In genomic region chr6:144989319-144990099, GRCh38 we compare ENCODE assay signal across 32 cellular contexts.
A peak's percentile ranks its signal among the peaks of the same experiment; 100 is the strongest.
DNase-seq lines count a peak whose midpoint lies in the region; ATAC-seq and TF ChIP-seq lines count a peak whose summit lies in the region.
"Had no signal": no experiment of that assay in that cellular context is flagged by ENCODE, and none has a peak within 500 bp of the region (broad histone marks: within the 10 kb centered on the region; RNA-seq: fewer than 3 reads in every experiment).

No MANE protein-coding gene starts in this region.

- H3K4me1 Mint-ChIP-seq in CD14-positive monocyte: peaks cover 2% of the 10 kb centered on the region
- H3K4me1 Mint-ChIP-seq: stimulated activated naive B cell treated with anti-CD40 and anti-IgM and Interleukin-4, amounts not matched to agents 10 μg/mL and 1 μg/mL and 100 μg/mL, for 72 hours; T-helper 17 cell had no signal

- H3K27me3 ChIP-seq in MG63: no peaks in the 10 kb centered on the region
- H3K27me3 ChIP-seq: ascending aorta, BLaER1 had no signal

- H3K27me3 Mint-ChIP-seq in CD14-positive monocyte (ENCODE audit: low read depth in 3 of 3): peaks cover 0 to 3% (median 2%) of the 10 kb centered on the region in 3 donors
- H3K27me3 Mint-ChIP-seq: dendritic cell treated with granulocyte-macrophage colony-stimulating factor and Interleukin-4, amounts not matched to agents 40 ng/mL and 50 ng/mL, for 4 days; progenitor cell of endocrine pancreas had no signal

- peak; percentile 15 for ATAC-seq in left lobe of liver
- ATAC-seq in activated CD4-positive, CD25-positive, alpha-beta regulatory T cell treated with anti-CD3 and anti-CD28 coated beads, Interleukin-2, amount 50 U/mL, for 24 hours: no peak
- ATAC-seq: lower lobe of right lung; Right ventricle myocardium inferior; SK-N-SH treated with all-trans-retinoic acid at 6 μM for 48 hours; stimulated activated naive B cell treated with anti-CD40 and anti-IgM and Interleukin-4, amounts not matched to agents 10 μg/mL and 1 μg/mL and 100 μg/mL, for 72 hours; T-helper 17 cell had no signal

- no peaks in the 10 kb centered on the region for H3K36me3 Mint-ChIP-seq in CD14-positive monocyte
- H3K36me3 Mint-ChIP-seq: activated naive CD8-positive, alpha-beta T cell had no signal

- H3K27ac Mint-ChIP-seq in CD14-positive monocyte: no peak overlapping the region
- H3K27ac Mint-ChIP-seq: activated naive CD8-positive, alpha-beta T cell; dendritic cell treated with granulocyte-macrophage colony-stimulating factor and Interleukin-4, amounts not matched to agents 40 ng/mL and 50 ng/mL, for 4 days; progenitor cell of endocrine pancreas; stimulated activated naive B cell treated with anti-CD40 and anti-IgM and Interleukin-4, amounts not matched to agents 10 μg/mL and 1 μg/mL and 100 μg/mL, for 72 hours; T-helper 17 cell had no signal

- H3K4me3 Mint-ChIP-seq in CD14-positive monocyte: no peak overlapping the region
- H3K4me3 Mint-ChIP-seq: activated naive CD8-positive, alpha-beta T cell; dendritic cell treated with granulocyte-macrophage colony-stimulating factor and Interleukin-4, amounts not matched to agents 40 ng/mL and 50 ng/mL, for 4 days; stimulated activated naive B cell treated with anti-CD40 and anti-IgM and Interleukin-4, amounts not matched to agents 10 μg/mL and 1 μg/mL and 100 μg/mL, for 72 hours; T-helper 17 cell had no signal

- DNase-seq in MG63: peak; percentile 31
- peak; percentile 45 for DNase-seq in dermis blood vessel endothelial cell
- DNase-seq in left lobe of liver (ENCODE audit: low spot score): no peak
- no peak for DNase-seq in stimulated activated CD4-positive, alpha-beta T cell treated with anti-CD3 and anti-CD28 coated beads, Interleukin-4, amount 100 ng/mL, for 1 hour
- no peak for DNase-seq in UCSD-AML1 (lab: John Stamatoyannopoulos, UW; ENCODE audit: unreplicated experiment)
- DNase-seq in CD14-positive monocyte (ENCODE audit: low spot score): no peak
- DNase-seq: activated CD4-positive, alpha-beta T cell treated with anti-CD3 and anti-CD28 coated beads for 4 hours; activated T-cell treated with anti-CD3 and anti-CD28 coated beads for 4 hours; caudate nucleus; COR-L47; DMS79; GF-D8; head of caudate nucleus; Kasumi-1; kidney; lower lobe of right lung; NCI-H1092 treated with DMSO at 0.1 percent for 48 hours; NCI-H187 treated with DMSO at 0.1 percent for 48 hours; NCI-H345; NCI-H774; PC-9; stimulated activated naive B cell treated with anti-CD40 and anti-IgM and Interleukin-4, amounts not matched to agents 10 μg/mL and 1 μg/mL and 100 μg/mL, for 72 hours; T-helper 17 cell had no signal

- intact Hi-C loops in CD14-positive monocyte (cut with micrococcal nuclease): no loop called here

- no peak overlapping the region for H3K4me3 ChIP-seq in MG63
- H3K4me3 ChIP-seq: ascending aorta, BLaER1, lower lobe of right lung, PC-9 had no signal

- TF ChIP-seq CTCF in C4-2B (conservative IDR thresholded peaks at IDR 0.05) (no peak), CD14-positive monocyte (IDR thresholded peaks at IDR 0.05) (no peak)

- peaks cover 0 to 9% (median 4%) of the 10 kb centered on the region in 7 donors for H3K9me3 Mint-ChIP-seq in CD14-positive monocyte

- peak overlapping the region; percentile 56; the same call in 1 of the 2 replicates for H3K27ac ChIP-seq in C4-2B
- H3K27ac ChIP-seq: ascending aorta, BLaER1, lower lobe of right lung, PC-9 had no signal

- no peaks in the 10 kb centered on the region for H3K36me3 ChIP-seq in MG63
- H3K36me3 ChIP-seq: ascending aorta, BLaER1, lower lobe of right lung had no signal

- H3K9me3 ChIP-seq in MG63: peaks cover 4% of the 10 kb centered on the region; the same call in 1 of the 2 replicates
- H3K9me3 ChIP-seq: ascending aorta, BLaER1, lower lobe of right lung had no signal

Comparison
In these comparisons a context has a peak if more than half of its experiments do, and no peak if none do; other contexts are left out.
1. DNase-seq: peak in MG63 (single experiment) and dermis blood vessel endothelial cell (single experiment); none in left lobe of liver (single experiment), stimulated activated CD4-positive, alpha-beta T cell treated with anti-CD3 and anti-CD28 coated beads, Interleukin-4, amount 100 ng/mL, for 1 hour (single experiment), UCSD-AML1 (single experiment) and CD14-positive monocyte (single experiment).